8 cellular contexts compared by ENCODE assay signal in the genomic region with DNA sequence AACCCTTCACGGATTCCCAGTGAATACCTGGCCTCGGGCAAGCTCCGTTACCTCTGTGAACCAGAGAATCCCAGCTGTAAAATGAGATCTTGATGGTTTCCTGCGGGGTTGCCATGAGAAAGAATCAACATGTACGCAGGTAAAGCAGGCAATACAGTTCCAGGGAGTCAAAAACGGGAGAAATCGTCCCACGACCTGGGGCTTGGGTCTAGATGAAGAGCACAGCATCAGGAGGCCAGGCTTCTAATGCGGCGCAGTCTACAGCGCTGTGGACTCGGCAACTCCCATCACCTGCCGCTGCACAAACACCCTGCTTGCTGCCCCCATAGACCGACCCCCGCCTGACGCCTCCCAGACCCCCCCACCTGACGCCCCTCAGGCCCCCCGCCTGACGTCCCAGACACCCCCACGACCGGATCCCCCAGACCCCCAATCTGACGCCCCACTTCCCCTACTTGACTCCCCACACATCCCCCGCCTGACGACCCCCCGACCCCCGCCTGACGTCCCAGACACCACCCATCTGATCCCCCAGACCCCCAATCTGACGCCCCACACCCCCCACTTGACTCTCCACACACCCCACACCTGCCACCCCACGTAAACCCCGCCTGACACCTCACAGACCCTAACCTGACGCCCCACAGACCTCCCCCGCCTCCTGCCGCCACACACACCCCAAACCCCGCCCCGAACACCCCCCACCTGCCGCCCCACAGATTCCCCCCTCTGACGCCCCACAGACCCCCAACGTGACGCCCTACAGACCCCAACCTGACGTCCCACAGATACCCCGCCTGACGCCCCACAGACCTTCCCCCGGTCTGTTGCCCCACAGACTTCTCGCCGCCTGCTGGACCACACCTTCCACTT. TPM values are rescaled to one million over a fixed set of nuclear protein-coding genes. Genes with fewer than 3 reads are reported as not detected.
DNase-seq lines count a peak whose midpoint lies in the region; ATAC-seq and TF ChIP-seq lines count a peak whose summit lies in the region.

No MANE protein-coding gene starts in this region.

- no peaks in the 10 kb centered on the region for H3K9me3 Mint-ChIP-seq in central memory CD8-positive, alpha-beta T cell
- H3K9me3 Mint-ChIP-seq in type B pancreatic cell = no peaks in the 10 kb centered on the region

- DNase-seq in NCI-H2227 (lab: John Stamatoyannopoulos, UW; ENCODE audit: unreplicated experiment) (peak; percentile 14), right lobe of liver (peak; percentile 23 to 58 (median 48)), type B pancreatic cell (ENCODE audit: extremely low spot score, unreplicated experiment) (no peak), midbrain (lab: John Stamatoyannopoulos, UW) (no peak), mesenteric fat pad (ENCODE audit: low spot score) (no peak)
- DNase-seq in central memory CD8-positive, alpha-beta T cell (ENCODE audit: low spot score in 2 of 2) = no peak

- peak overlapping the region; percentile 66 for H3K9ac ChIP-seq in ES-I3 (ENCODE audit: low read depth, low read length)

- no peak for TF ChIP-seq CTCF in right lobe of liver (IDR thresholded peaks at IDR 0.05)
- TF ChIP-seq CTCF in type B pancreatic cell (conservative IDR thresholded peaks at IDR 0.05) = no peak

- no peaks in the 10 kb centered on the region for H3K27me3 Mint-ChIP-seq in central memory CD8-positive, alpha-beta T cell
- H3K27me3 Mint-ChIP-seq in type B pancreatic cell = no peaks in the 10 kb centered on the region

- H3K36me3 ChIP-seq in ES-I3 (ENCODE audit: insufficient read depth, low read length) = no peaks in the 10 kb centered on the region; the same call in 1 of the 2 replicates
- peaks cover 0 to 12% (median 2%) of the 10 kb centered on the region in 4 donors for H3K36me3 ChIP-seq in right lobe of liver

- peak overlapping the region; percentile 77 for H3K4me3 Mint-ChIP-seq in central memory CD8-positive, alpha-beta T cell
- peak overlapping the region; percentile 94 for H3K4me3 Mint-ChIP-seq in type B pancreatic cell

- 12% methylated on average over 28 of the region's 45 CpGs for WGBS in right lobe of liver (ENCODE audit: insufficient coverage, low coverage, low lambda C conversion rate, missing lambda C conversion rate)

- no peaks in the 10 kb centered on the region for H3K27me3 ChIP-seq in right lobe of liver

- H3K4me1 ChIP-seq in ES-I3 (ENCODE audit: insufficient read depth, low read length) (no peaks in the 10 kb centered on the region), right lobe of liver (peaks cover 0 to 28% (median 8%) of the 10 kb centered on the region in 4 donors)

- peaks cover 23% of the 10 kb centered on the region for H3K4me1 Mint-ChIP-seq in central memory CD8-positive, alpha-beta T cell
- peaks cover 27% of the 10 kb centered on the region for H3K4me1 Mint-ChIP-seq in type B pancreatic cell (ENCODE audit: unreplicated experiment)

- peaks cover 27% of the 10 kb centered on the region for H3K36me3 Mint-ChIP-seq in central memory CD8-positive, alpha-beta T cell (ENCODE audit: insufficient read depth)
- peaks cover 3% of the 10 kb centered on the region for H3K36me3 Mint-ChIP-seq in type B pancreatic cell

- no peak overlapping the region for H3K27ac ChIP-seq in right lobe of liver

- no peak for ATAC-seq in central memory CD8-positive, alpha-beta T cell (replicated peaks; ENCODE audit: extremely low read depth, poor library complexity, severe bottlenecking)
- ATAC-seq in right lobe of liver (no peak), GM19035 (IDR thresholded peaks at IDR 0.05; ENCODE audit: unreplicated experiment) (no peak)

- H3K9me3 ChIP-seq in ES-I3 (ENCODE audit: control insufficient read depth, insufficient read depth, low read length) (no peaks in the 10 kb centered on the region), right lobe of liver (no peaks in the 10 kb centered on the region)

- no peak overlapping the region for H3K4me3 ChIP-seq in right lobe of liver

- no peak for TF ChIP-seq POLR2A in right lobe of liver (IDR thresholded peaks at IDR 0.05)

- intact Hi-C loops in right lobe of liver (cut with DNase I) = no loop called here

- peak overlapping the region; percentile 88 for H3K27ac Mint-ChIP-seq in central memory CD8-positive, alpha-beta T cell (ENCODE audit: low read depth)
- H3K27ac Mint-ChIP-seq in type B pancreatic cell = peak overlapping the region; percentile 87

RNA-seq across cellular contexts. Expression of gene LIG4, which starts 0.6 kb away (rescaled TPM):
- total RNA-seq in right lobe of liver = 1 to 10 TPM; 6.2 to 10.0 (median 7.1) TPM
- total RNA-seq in type B pancreatic cell (ENCODE audit: low replicate concordance) = 8.7 and 10.0 TPM in 2 replicates
- 12.3 TPM for total RNA-seq in mesenteric fat pad

RNA-seq across cellular contexts. Expression of gene ABHD13, which starts 3.4 kb away (rescaled TPM):
- total RNA-seq in right lobe of liver (1 to 10 TPM; 3.9 to 7.4 (median 4.8) TPM), type B pancreatic cell (ENCODE audit: low replicate concordance) (9.0 and 12.0 TPM in 2 replicates), mesenteric fat pad (8.5 TPM)

RNA-seq across cellular contexts. Expression of gene TNFSF13B, which starts 54.8 kb away (rescaled TPM):
- total RNA-seq in right lobe of liver (1 to 10 TPM; 1.5 to 4.7 (median 3.6) TPM), type B pancreatic cell (ENCODE audit: low replicate concordance) (0.45 and 1.8 TPM in 2 replicates), mesenteric fat pad (7.0 TPM)

Comparison
In these comparisons a context has a peak if more than half of its experiments do, and no peak if none do; other contexts are left out.
1. DNase-seq: peak in NCI-H2227 (single experiment) and right lobe of liver (3 of 3); none in central memory CD8-positive, alpha-beta T cell (0 of 2), type B pancreatic cell (single experiment), midbrain (single experiment) and mesenteric fat pad (single experiment).